ENCODE assay signal across 1 cellular context in genomic region chr9:119169222-119169621, GRCh38.
TF ChIP-seq lines count a peak whose summit lies in the region.

No MANE protein-coding gene starts in this region.

TF ChIP-seq in HepG2, 621 proteins besides CTCF, POLR2A, EP300 and RAD21:
- TF ChIP-seq, protein P1, sequence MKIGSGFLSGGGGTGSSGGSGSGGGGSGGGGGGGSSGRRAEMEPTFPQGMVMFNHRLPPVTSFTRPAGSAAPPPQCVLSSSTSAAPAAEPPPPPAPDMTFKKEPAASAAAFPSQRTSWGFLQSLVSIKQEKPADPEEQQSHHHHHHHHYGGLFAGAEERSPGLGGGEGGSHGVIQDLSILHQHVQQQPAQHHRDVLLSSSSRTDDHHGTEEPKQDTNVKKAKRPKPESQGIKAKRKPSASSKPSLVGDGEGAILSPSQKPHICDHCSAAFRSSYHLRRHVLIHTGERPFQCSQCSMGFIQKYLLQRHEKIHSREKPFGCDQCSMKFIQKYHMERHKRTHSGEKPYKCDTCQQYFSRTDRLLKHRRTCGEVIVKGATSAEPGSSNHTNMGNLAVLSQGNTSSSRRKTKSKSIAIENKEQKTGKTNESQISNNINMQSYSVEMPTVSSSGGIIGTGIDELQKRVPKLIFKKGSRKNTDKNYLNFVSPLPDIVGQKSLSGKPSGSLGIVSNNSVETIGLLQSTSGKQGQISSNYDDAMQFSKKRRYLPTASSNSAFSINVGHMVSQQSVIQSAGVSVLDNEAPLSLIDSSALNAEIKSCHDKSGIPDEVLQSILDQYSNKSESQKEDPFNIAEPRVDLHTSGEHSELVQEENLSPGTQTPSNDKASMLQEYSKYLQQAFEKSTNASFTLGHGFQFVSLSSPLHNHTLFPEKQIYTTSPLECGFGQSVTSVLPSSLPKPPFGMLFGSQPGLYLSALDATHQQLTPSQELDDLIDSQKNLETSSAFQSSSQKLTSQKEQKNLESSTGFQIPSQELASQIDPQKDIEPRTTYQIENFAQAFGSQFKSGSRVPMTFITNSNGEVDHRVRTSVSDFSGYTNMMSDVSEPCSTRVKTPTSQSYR (CRISPR knock-in tag; IDR thresholded peaks at IDR 0.05; ENCODE audit: borderline replicate concordance): peak; percentile 21; the same call in 1 of the 2 replicates
